ENCODE assay signal across 8 cellular contexts in the genomic region with DNA sequence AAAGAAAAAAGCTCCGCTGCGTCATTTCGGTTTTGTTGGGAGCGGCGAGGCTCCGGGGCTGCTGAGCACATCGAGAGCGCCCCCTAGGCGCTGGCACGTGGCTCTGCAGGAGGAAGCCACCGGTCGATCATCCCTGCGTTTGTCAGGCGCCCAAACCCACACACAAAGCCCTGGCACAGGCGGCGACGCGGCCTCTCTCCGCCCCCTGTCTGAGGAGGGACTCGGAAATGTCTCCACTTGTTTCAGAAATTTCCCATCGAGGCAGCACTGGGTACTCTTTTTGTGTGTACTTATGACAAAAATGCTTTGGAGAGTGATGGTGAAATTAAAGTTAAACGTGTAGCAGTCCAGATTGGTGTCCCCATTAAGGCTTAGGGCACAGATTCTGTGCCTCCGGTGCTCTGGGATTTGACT.
DNase-seq lines count a peak whose midpoint lies in the region; ATAC-seq and TF ChIP-seq lines count a peak whose summit lies in the region.

No MANE protein-coding gene starts in this region.

- H3K36me3 ChIP-seq in WERI-Rb-1 = no peaks in the 10 kb centered on the region
- H3K36me3 ChIP-seq in esophagus muscularis mucosa = no peaks in the 10 kb centered on the region

- no peaks in the 10 kb centered on the region for H3K27me3 ChIP-seq in WERI-Rb-1 (ENCODE audit: insufficient read depth, low read depth, severe bottlenecking)
- H3K27me3 ChIP-seq in esophagus muscularis mucosa = peaks cover 0 to 15% (median 0%) of the 10 kb centered on the region in 4 donors

- H3K27ac Mint-ChIP-seq in naive B cell = no peak overlapping the region

- intact Hi-C loops in esophagus muscularis mucosa (cut with DNase I) = loop anchor here (10.0 kb wide), 1 partner anchor 413 kb away; no protein-coding TSS in a partner anchor

- TF ChIP-seq EP300 in esophagus muscularis mucosa (IDR thresholded peaks at IDR 0.05) = no peak

- TF ChIP-seq POLR2A in esophagus muscularis mucosa (IDR thresholded peaks at IDR 0.05; ENCODE audit: low read depth) = no peak

- H3K9me3 Mint-ChIP-seq in naive B cell = peaks cover 0 to 6% (median 0%) of the 10 kb centered on the region in 7 donors

- H3K4me3 Mint-ChIP-seq in naive B cell = peak overlapping the region in 1 of 8 donors; percentile 54

- H3K4me3 ChIP-seq in WERI-Rb-1 (ENCODE audit: low read depth, low read length) (peak overlapping the region; percentile 84), esophagus muscularis mucosa (peak overlapping the region in 3 of 4 donors; percentile 3 to 13 (median 9))

- peaks cover 0 to 8% (median 7%) of the 10 kb centered on the region in 4 donors for H3K4me1 ChIP-seq in esophagus muscularis mucosa

- peaks cover 4 to 13% (median 10%) of the 10 kb centered on the region in 3 donors for H3K27me3 Mint-ChIP-seq in naive B cell

- no peak overlapping the region for H3K27ac ChIP-seq in WERI-Rb-1
- no peak overlapping the region for H3K27ac ChIP-seq in esophagus muscularis mucosa (replicated peaks in 1 of 4)

- H3K4me1 Mint-ChIP-seq in naive B cell = peaks cover 0 to 13% (median 7%) of the 10 kb centered on the region in 3 donors

- H3K9me3 ChIP-seq in WERI-Rb-1 (ENCODE audit: severe bottlenecking) = no peaks in the 10 kb centered on the region
- H3K9me3 ChIP-seq in esophagus muscularis mucosa = no peaks in the 10 kb centered on the region

- ATAC-seq in HG02798 (IDR thresholded peaks at IDR 0.05; ENCODE audit: poor library complexity, unreplicated experiment) (peak; percentile 89), naive B cell (ENCODE audit: low read depth in 2 of 2) (no peak)

- WGBS in esophagus muscularis mucosa = 4% methylated on average over 23 of the region's 23 CpGs

- DNase-seq in activated T-cell treated with anti-CD3 and anti-CD28 coated beads for 24 hours (ENCODE audit: low read depth) (peak; percentile 23), activated T-cell treated with anti-CD3 and anti-CD28 coated beads for 4 hours (no peak), NCI-H2081 (lab: John Stamatoyannopoulos, UW) (peak; percentile 74 to 77), WERI-Rb-1 (peak; percentile 77), esophagus muscularis mucosa (ENCODE audit: extremely low spot score) (no peak), naive B cell (peak; percentile 3), ureter (ENCODE audit: low spot score) (peak; percentile 54)

- peaks cover 0 to 4% of the 10 kb centered on the region in 2 donors for H3K36me3 Mint-ChIP-seq in naive B cell

- TF ChIP-seq CTCF in WERI-Rb-1 (IDR thresholded peaks at IDR 0.05; ENCODE audit: low read depth, low read length) (peak; percentile 97), esophagus muscularis mucosa (IDR thresholded peaks at IDR 0.05) (peak; percentile 40 to 75 (median 61))

Comparison
In these comparisons a context has a peak if more than half of its experiments do, and no peak if none do; other contexts are left out.
1. DNase-seq: peak in activated T-cell treated with anti-CD3 and anti-CD28 coated beads for 24 hours (single experiment), NCI-H2081 (2 of 2), WERI-Rb-1 (single experiment), naive B cell (single experiment) and ureter (single experiment); none in activated T-cell treated with anti-CD3 and anti-CD28 coated beads for 4 hours (single experiment) and esophagus muscularis mucosa (single experiment).